Comparison of ENCODE assay signal across 8 cellular contexts in genomic region chr7:7968544-7969305, GRCh38. TPM values are rescaled to one million over a fixed set of nuclear protein-coding genes. Genes with fewer than 3 reads are reported as not detected.
DNase-seq lines count a peak whose midpoint lies in the region; ATAC-seq and TF ChIP-seq lines count a peak whose summit lies in the region.

TSS of gene GLCCI1 (plus strand) at chr7:7968796. CDS start at chr7:7969351, 555 bp downstream.

- H3K27me3 ChIP-seq in cardiac muscle cell (no peaks in the 10 kb centered on the region), parathyroid adenoma (ENCODE audit: control insufficient read depth, insufficient read depth, low read length) (no peaks in the 10 kb centered on the region), tibial nerve (no peaks in the 10 kb centered on the region)

- TF ChIP-seq CTCF in GM12865 (IDR thresholded peaks at IDR 0.05; ENCODE audit: insufficient read depth, low read depth, low read length, missing control alignments), result no peak
- TF ChIP-seq CTCF in cardiac muscle cell (IDR thresholded peaks at IDR 0.05; ENCODE audit: low read depth, low read length), result no peak
- TF ChIP-seq CTCF in parathyroid adenoma (IDR thresholded peaks at IDR 0.05), result no peak
- peak in 1 of 5 experiments; percentile 24 for TF ChIP-seq CTCF in tibial nerve (IDR thresholded peaks at IDR 0.05)

- H3K4me1 Mint-ChIP-seq in activated naive CD8-positive, alpha-beta T cell treated with anti-CD3 and anti-CD28 coated beads, Interleukin-2, amount 50 U/mL, for 24 hours, result peaks cover 32% of the 10 kb centered on the region

- H3K36me3 Mint-ChIP-seq in activated naive CD8-positive, alpha-beta T cell treated with anti-CD3 and anti-CD28 coated beads, Interleukin-2, amount 50 U/mL, for 24 hours (ENCODE audit: low read depth), result no peaks in the 10 kb centered on the region

- no peaks in the 10 kb centered on the region for H3K9me3 ChIP-seq in cardiac muscle cell (ENCODE audit: low read depth)
- H3K9me3 ChIP-seq in parathyroid adenoma (ENCODE audit: control insufficient read depth, low read length), result no peaks in the 10 kb centered on the region
- H3K9me3 ChIP-seq in tibial nerve, result no peaks in the 10 kb centered on the region

- H3K27ac Mint-ChIP-seq in activated naive CD8-positive, alpha-beta T cell treated with anti-CD3 and anti-CD28 coated beads, Interleukin-2, amount 50 U/mL, for 24 hours, result peak within 1 kb of the TSS; percentile 92

- H3K9me3 Mint-ChIP-seq in activated naive CD8-positive, alpha-beta T cell treated with anti-CD3 and anti-CD28 coated beads, Interleukin-2, amount 50 U/mL, for 24 hours, result no peaks in the 10 kb centered on the region

- peak within 1 kb of the TSS; percentile 84 for H3K27ac ChIP-seq in cardiac muscle cell
- H3K27ac ChIP-seq in parathyroid adenoma, result peak within 1 kb of the TSS; percentile 81
- peak within 1 kb of the TSS; percentile 95 to 98 (median 97) for H3K27ac ChIP-seq in tibial nerve

- H3K27me3 Mint-ChIP-seq in activated naive CD8-positive, alpha-beta T cell treated with anti-CD3 and anti-CD28 coated beads, Interleukin-2, amount 50 U/mL, for 24 hours, result no peaks in the 10 kb centered on the region

- H3K4me3 ChIP-seq in GM12865 (ENCODE audit: low read depth, low read length), result peak within 1 kb of the TSS; percentile 97
- H3K4me3 ChIP-seq in cardiac muscle cell, result peak within 1 kb of the TSS; percentile 69
- peak within 1 kb of the TSS; percentile 81 for H3K4me3 ChIP-seq in parathyroid adenoma (ENCODE audit: low read depth, low read length)
- peak within 1 kb of the TSS; percentile 96 to 99 (median 98) for H3K4me3 ChIP-seq in tibial nerve

- peak within 1 kb of the TSS; percentile 94 for H3K4me3 Mint-ChIP-seq in activated naive CD8-positive, alpha-beta T cell treated with anti-CD3 and anti-CD28 coated beads, Interleukin-2, amount 50 U/mL, for 24 hours

- H3K36me3 ChIP-seq in cardiac muscle cell (no peaks in the 10 kb centered on the region), parathyroid adenoma (ENCODE audit: control insufficient read depth, insufficient read depth, low read length) (no peaks in the 10 kb centered on the region), tibial nerve (no peaks in the 10 kb centered on the region)

- peak within 1 kb of the TSS; percentile 84 for H2AFZ ChIP-seq in parathyroid adenoma

- peak; percentile 79 for ATAC-seq in HG02763 (IDR thresholded peaks at IDR 0.05; ENCODE audit: unreplicated experiment)
- peak; percentile 97 for ATAC-seq in activated naive CD8-positive, alpha-beta T cell treated with anti-CD3 and anti-CD28 coated beads, Interleukin-2, amount 50 U/mL, for 24 hours

- H3K79me2 ChIP-seq in parathyroid adenoma, result peaks cover 6% of the 10 kb centered on the region

- H3K4me2 ChIP-seq in parathyroid adenoma (ENCODE audit: low read length), result peak within 1 kb of the TSS; percentile 93

- TF ChIP-seq POLR2A in tibial nerve (IDR thresholded peaks at IDR 0.05), result peak; percentile 83 to 93

- H3K4me1 ChIP-seq in cardiac muscle cell (ENCODE audit: low read depth) (peaks cover 14% of the 10 kb centered on the region), parathyroid adenoma (no peaks in the 10 kb centered on the region), tibial nerve (peaks cover 0 to 20% (median 3%) of the 10 kb centered on the region in 4 donors)

- peak within 1 kb of the TSS; percentile 64 for H3K9ac ChIP-seq in parathyroid adenoma

- DNase-seq in GM12865 (ENCODE audit: low read depth) (peak; percentile 99), NCI-H1417 treated with DMSO at 0.1 percent for 48 hours (lab: John Stamatoyannopoulos, UW) (peak; percentile 99), SW480 (ENCODE audit: low spot score) (peak; percentile 99), cardiac muscle cell (ENCODE audit: low read depth in 1 of 2, low spot score in 1 of 2) (peak; percentile 96 to 98), tibial nerve (ENCODE audit: low spot score in 2 of 2) (peak; percentile 89 to 94)
- DNase-seq in activated naive CD8-positive, alpha-beta T cell treated with anti-CD3 and anti-CD28 coated beads, Interleukin-2, amount 50 U/mL, for 24 hours, result peak; percentile 96

- WGBS in tibial nerve, 2 donors, result 0% methylated on average over 7 to 16 of the region's 77 CpGs

- peak in 1 of 2 donors; percentile 93 for TF ChIP-seq EP300 in tibial nerve (IDR thresholded peaks at IDR 0.05)

RNA-seq across cellular contexts. Expression of gene GLCCI1, which starts in this region (rescaled TPM):
- total RNA-seq in cardiac muscle cell (4.1 and 8.6 TPM in 2 replicates), tibial nerve (10 to 100 TPM in 2 of 4 donors, 1 to 10 TPM in 2; 8.1 to 15.7 (median 11.7) TPM)
- polyA plus RNA-seq in cardiac muscle cell, result 16.4 and 29.1 TPM in 2 replicates

Comparison
In these comparisons a context has a peak if more than half of its experiments do, and no peak if none do; other contexts are left out.
1. Peak in every context shown above with its lines: DNase-seq, ATAC-seq, H3K4me3 ChIP-seq and H3K27ac ChIP-seq.